ENCODE assay signal across 18 cellular contexts in genomic region chr3:38396239-38396638, GRCh38. TPM values are rescaled to one million over a fixed set of nuclear protein-coding genes. Genes with fewer than 3 reads are reported as not detected.
A peak's percentile ranks its signal among the peaks of the same experiment; 100 is the strongest.
DNase-seq lines count a peak whose midpoint lies in the region; ATAC-seq and TF ChIP-seq lines count a peak whose summit lies in the region.
"Had no signal": no experiment of that assay in that cellular context is flagged by ENCODE, and none has a peak within 500 bp of the region (broad histone marks: within the 10 kb centered on the region; RNA-seq: fewer than 3 reads in every experiment).

No MANE protein-coding gene starts in this region.

- DNase-seq in right atrium auricular region (ENCODE audit: low spot score) (peak; percentile 26), Right ventricle myocardium inferior (ENCODE audit: missing footprints) (no peak), mesenteric fat pad (ENCODE audit: low spot score) (peak; percentile 64), DMS79 (lab: John Stamatoyannopoulos, UW) (no peak), uterus (no peak)
- DNase-seq: AML-193; Caco-2; Calu3; CD4-positive, alpha-beta T cell; CD8-positive, alpha-beta T cell; DND-41; EL; GDM1 had no signal

- TF ChIP-seq CTCF in right atrium auricular region (IDR thresholded peaks at IDR 0.05) (no peak), uterus (IDR thresholded peaks at IDR 0.05) (no peak)

- intact Hi-C loops in Right ventricle myocardium inferior (cut with DNase I) (no loop called here), uterus (cut with DNase I; ENCODE audit: low total_unique reads) (no loop called here)

- H3K27me3 ChIP-seq in right atrium auricular region = no peaks in the 10 kb centered on the region
- H3K27me3 ChIP-seq in uterus = no peaks in the 10 kb centered on the region
- H3K27me3 ChIP-seq: BLaER1 treated with 17β-estradiol and CSF1 and Interleukin-3, amounts not matched to agents 10 nM and 100 nM had no signal

- ATAC-seq in Right ventricle myocardium inferior = no peak
- ATAC-seq: A549; CD8-positive, alpha-beta T cell; GM12878 had no signal

- H3K9me3 ChIP-seq in right atrium auricular region (no peaks in the 10 kb centered on the region), uterus (no peaks in the 10 kb centered on the region)
- H3K9me3 ChIP-seq: A549; BLaER1 treated with 17β-estradiol and CSF1 and Interleukin-3, amounts not matched to agents 10 nM and 100 nM; Caco-2 had no signal

- no peak overlapping the region for H3K4me3 ChIP-seq in right atrium auricular region
- no peak overlapping the region for H3K4me3 ChIP-seq in uterus
- H3K4me3 ChIP-seq: A549; BLaER1 treated with 17β-estradiol and CSF1 and Interleukin-3, amounts not matched to agents 10 nM and 100 nM; GM12878 had no signal

- no peak for TF ChIP-seq POLR2A in uterus (IDR thresholded peaks at IDR 0.05)

- H3K4me1 ChIP-seq in right atrium auricular region (no peaks in the 10 kb centered on the region), uterus (no peaks in the 10 kb centered on the region)
- H3K4me1 ChIP-seq: A549; BLaER1 treated with 17β-estradiol and CSF1 and Interleukin-3, amounts not matched to agents 10 nM and 100 nM; Caco-2 had no signal

- H3K27ac ChIP-seq in right atrium auricular region (no peak overlapping the region), uterus (no peak overlapping the region)
- H3K27ac ChIP-seq: 22Rv1; A549; BLaER1 treated with 17β-estradiol and CSF1 and Interleukin-3, amounts not matched to agents 10 nM and 100 nM; C4-2B had no signal

- H3K36me3 ChIP-seq in right atrium auricular region = no peaks in the 10 kb centered on the region
- H3K36me3 ChIP-seq in uterus = no peaks in the 10 kb centered on the region

RNA-seq across cellular contexts. Expression of gene XYLB, which starts 49.7 kb away (rescaled TPM):
- total RNA-seq in right atrium auricular region (under 1 TPM; 0.70 to 0.79 TPM), Right ventricle myocardium inferior (0.57 TPM), mesenteric fat pad (5.2 TPM), uterus (10 to 100 TPM in 1 of 4 donors, 1 to 10 TPM in 2, under 1 TPM in 1; 0.26 to 12.7 (median 6.5) TPM)

RNA-seq across cellular contexts. Expression of gene ACVR2B, which starts 57.5 kb away (rescaled TPM):
- total RNA-seq in right atrium auricular region (1 to 10 TPM; 3.9 to 6.0 TPM), Right ventricle myocardium inferior (4.8 TPM), mesenteric fat pad (2.7 TPM), uterus (10 to 100 TPM in 2 of 4 donors, 1 to 10 TPM in 2; 3.1 to 13.8 (median 9.4) TPM)

Comparison
In these comparisons a context has a peak if more than half of its experiments do, and no peak if none do; other contexts are left out.
1. DNase-seq: peak in right atrium auricular region (single experiment) and mesenteric fat pad (single experiment); none in Right ventricle myocardium inferior (single experiment), DMS79 (single experiment) and uterus (0 of 2).